21 cellular contexts compared by ENCODE assay signal in the genomic region with DNA sequence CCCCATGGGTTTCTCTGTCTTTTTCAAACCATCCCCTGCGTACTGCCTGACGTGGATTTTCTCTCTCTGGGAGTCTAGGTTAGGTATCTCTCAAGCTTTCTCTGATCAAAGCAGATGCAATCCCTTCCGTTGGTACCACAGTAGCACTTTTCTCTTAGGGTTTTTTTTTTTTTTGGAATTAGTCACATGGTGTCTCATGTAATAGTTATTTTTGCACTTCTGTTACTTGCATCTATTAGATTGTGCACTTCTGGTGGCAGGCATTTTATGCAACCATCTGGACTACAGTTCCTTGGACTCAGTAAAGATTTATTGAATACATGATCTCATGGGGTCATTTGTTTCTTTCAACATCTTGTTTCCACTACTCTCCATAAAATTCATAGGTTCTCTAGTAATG.
DNase-seq lines count a peak whose midpoint lies in the region; ATAC-seq, FAIRE-seq and TF ChIP-seq lines count a peak whose summit lies in the region.
"Had no signal": no experiment of that assay in that cellular context is flagged by ENCODE, and none has a peak within 500 bp of the region (broad histone marks: within the 10 kb centered on the region; RNA-seq: fewer than 3 reads in every experiment).

No MANE protein-coding gene starts in this region.

- no peak overlapping the region for H3K4me3 ChIP-seq in HEK293 (ENCODE audit: low read depth, low read length)
- no peak overlapping the region for H3K4me3 ChIP-seq in K562
- H3K4me3 ChIP-seq: BLaER1, GM12878 had no signal

- H3K27me3 ChIP-seq in K562 (ENCODE audit: control insufficient read depth in 2 of 2, insufficient read depth in 2 of 2, low read length in 2 of 2) = peaks cover 2 to 5% of the 10 kb centered on the region in 2 experiments; a peak in 2 of 5 replicates
- H3K27me3 ChIP-seq: BLaER1 had no signal

- no peaks in the 10 kb centered on the region for H3K79me2 ChIP-seq in K562 (ENCODE audit: control insufficient read depth, insufficient read depth, low read length)

- peak; percentile 71 for DNase-seq in DMS 273 (lab: John Stamatoyannopoulos, UW; ENCODE audit: unreplicated experiment)
- DNase-seq in K562 (ENCODE audit: extremely low read depth in 1 of 4, low spot score in 3 of 4) = no peak
- peak; percentile 10 for DNase-seq in myocyte (ENCODE audit: low read depth)
- no peak for DNase-seq in NCI-H82 (lab: John Stamatoyannopoulos, UW)
- no peak for DNase-seq in D341Med (ENCODE audit: low spot score)
- DNase-seq in cerebellar nuclear complex (lab: John Stamatoyannopoulos, UW) = no peak
- DNase-seq: CD8-positive, alpha-beta memory T cell; NCI-H1048; NCI-H146; NCI-H2107; NCI-H226; NCI-H748 treated with DMSO at 0.1 percent for 48 hours; SIG-M5 had no signal

- BruUV-seq in K562 (replicated peaks; lab: Mats Ljungman, UMichigan) = no TSS peak

- no peak for TF ChIP-seq EP300 in K562 (IDR thresholded peaks at IDR 0.05; ENCODE audit: low read length)

- H3K4me1 ChIP-seq in HEK293 (ENCODE audit: control insufficient read depth, insufficient read depth, low read length) (no peaks in the 10 kb centered on the region), K562 (replicated peaks in 1 of 2; ENCODE audit: control insufficient read depth in 2 of 2, insufficient read depth in 2 of 2, low read length in 2 of 2) (no peaks in the 10 kb centered on the region)
- H3K4me1 ChIP-seq: BLaER1 had no signal

- H3K9me3 ChIP-seq in HEK293 (ENCODE audit: control insufficient read depth, insufficient read depth, low read depth, low read length) (no peaks in the 10 kb centered on the region), K562 (replicated peaks; ENCODE audit: control insufficient read depth, insufficient read depth, low read depth, low read length) (no peaks in the 10 kb centered on the region)
- H3K9me3 ChIP-seq: BLaER1 had no signal

- TF ChIP-seq POLR2A in K562 (conservative IDR thresholded peaks at IDR 0.05) = no peak

- TF ChIP-seq RAD21 in K562 (CRISPR knock-in tag; conservative IDR thresholded peaks at IDR 0.05 in 1 of 2, IDR thresholded peaks at IDR 0.05 in 1 of 2) = no peak

- H3K9ac ChIP-seq in K562 (ENCODE audit: insufficient read depth in 1 of 2, low read depth in 2 of 2, low read length in 2 of 2) = no peak overlapping the region
- H3K9ac ChIP-seq: BLaER1 had no signal

- intact Hi-C loops in K562 (cut with micrococcal nuclease) = no loop called here

- in situ Hi-C loops in K562 (cut with MboI) = no loop called here

- peak; percentile 5; the same call in 1 of the 3 replicates for ATAC-seq in K562
- no peak for ATAC-seq in GM21723 (IDR thresholded peaks at IDR 0.05; ENCODE audit: unreplicated experiment)
- ATAC-seq: GM12878, HCT116, Panc1 had no signal

- H3K36me3 ChIP-seq in HEK293 (ENCODE audit: control insufficient read depth in 2 of 2, insufficient read depth in 1 of 2, low read length in 2 of 2) = no peaks in the 10 kb centered on the region
- no peaks in the 10 kb centered on the region for H3K36me3 ChIP-seq in K562 (ENCODE audit: control insufficient read depth, insufficient read depth, low read length)
- H3K36me3 ChIP-seq: BLaER1 had no signal

- POLR2A ChIA-PET in HEK293 (lab: Yijun Ruan, JAX) (no interaction called here), K562 (lab: Yijun Ruan, JAX) (no interaction called here)

- no peaks in the 10 kb centered on the region for H4K20me1 ChIP-seq in K562 (replicated peaks; ENCODE audit: control insufficient read depth, insufficient read depth, low read length)
- H4K20me1 ChIP-seq: BLaER1 had no signal

- H3K27ac ChIP-seq in HEK293 (ENCODE audit: extremely low read depth, low read depth, low read length) (no peak overlapping the region), K562 (ENCODE audit: extremely low read depth, low read depth, low read length) (no peak overlapping the region)
- H3K27ac ChIP-seq: BLaER1 had no signal

- 2% methylated on average over 3 of the region's 3 CpGs for WGBS in K562 (ENCODE audit: insufficient coverage, low coverage, missing lambda C conversion rate)

- no peak for FAIRE-seq in K562 (lab: Jason Lieb, UNC)
- FAIRE-seq: GM12878, GM18507, HTR-8/SVneo had no signal

- no peak overlapping the region for H3K4me2 ChIP-seq in K562 (ENCODE audit: insufficient read depth, low read length)
- H3K4me2 ChIP-seq: BLaER1 had no signal

- H3K9me1 ChIP-seq in K562 (ENCODE audit: control insufficient read depth, insufficient read depth, low read length) = no peaks in the 10 kb centered on the region

- no peak overlapping the region for H2AFZ ChIP-seq in K562 (ENCODE audit: low read depth, low read length)

- CTCF ChIA-PET in HEK293 (lab: Yijun Ruan, JAX) = no interaction called here
- CTCF ChIA-PET in K562 (lab: Yijun Ruan, JAX; ENCODE audit: low intra/inter-chr PET ratio) = no interaction called here

- TF ChIP-seq CTCF in HEK293 (tag by site-specific recombination; IDR thresholded peaks at IDR 0.05) = no peak
- TF ChIP-seq CTCF in K562 (IDR thresholded peaks at IDR 0.05 in 2 of 3, conservative IDR thresholded peaks at IDR 0.05 in 1 of 3; ENCODE audit: insufficient read depth in 2 of 3, low read depth in 1 of 3, low read length in 3 of 3) = no peak

TF ChIP-seq in HEK293, 187 proteins besides CTCF, POLR2A, EP300 and RAD21:
- TF ChIP-seq ZSCAN23 (tag by site-specific recombination; IDR thresholded peaks at IDR 0.05) = no peak
- TF ChIP-seq ZNF157 (tag by site-specific recombination; IDR thresholded peaks at IDR 0.05) = no peak
- peak; percentile 58 for TF ChIP-seq FEZF1 (tag by site-specific recombination; IDR thresholded peaks at IDR 0.05)

TF ChIP-seq in K562, 482 proteins besides CTCF, POLR2A, EP300 and RAD21 (continues in another document):
- TF ChIP-seq, protein P1, sequence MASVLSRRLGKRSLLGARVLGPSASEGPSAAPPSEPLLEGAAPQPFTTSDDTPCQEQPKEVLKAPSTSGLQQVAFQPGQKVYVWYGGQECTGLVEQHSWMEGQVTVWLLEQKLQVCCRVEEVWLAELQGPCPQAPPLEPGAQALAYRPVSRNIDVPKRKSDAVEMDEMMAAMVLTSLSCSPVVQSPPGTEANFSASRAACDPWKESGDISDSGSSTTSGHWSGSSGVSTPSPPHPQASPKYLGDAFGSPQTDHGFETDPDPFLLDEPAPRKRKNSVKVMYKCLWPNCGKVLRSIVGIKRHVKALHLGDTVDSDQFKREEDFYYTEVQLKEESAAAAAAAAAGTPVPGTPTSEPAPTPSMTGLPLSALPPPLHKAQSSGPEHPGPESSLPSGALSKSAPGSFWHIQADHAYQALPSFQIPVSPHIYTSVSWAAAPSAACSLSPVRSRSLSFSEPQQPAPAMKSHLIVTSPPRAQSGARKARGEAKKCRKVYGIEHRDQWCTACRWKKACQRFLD (CRISPR knock-in tag; IDR thresholded peaks at IDR 0.05) = no peak
- TF ChIP-seq POLR2B (IDR thresholded peaks at IDR 0.05; ENCODE audit: low read depth, partially characterized antibody) (no peak), SMAD4 (CRISPR knock-in tag; conservative IDR thresholded peaks at IDR 0.05) (no peak), SLC30A9 (CRISPR knock-in tag; IDR thresholded peaks at IDR 0.05) (no peak), CHD4 (IDR thresholded peaks at IDR 0.05; ENCODE audit: insufficient read depth, insufficient replicate concordance, low read depth, low read length, poor library complexity, severe bottlenecking) (no peak), RB1 (IDR thresholded peaks at IDR 0.05; ENCODE audit: low read depth) (no peak), ARNT (IDR thresholded peaks at IDR 0.05) (no peak), SNIP1 (IDR thresholded peaks at IDR 0.05; ENCODE audit: low read depth) (no peak), ZNF124 (CRISPR knock-in tag; IDR thresholded peaks at IDR 0.05) (no peak), SMARCA4 (IDR thresholded peaks at IDR 0.05) (no peak), SP2 (IDR thresholded peaks at IDR 0.05; ENCODE audit: extremely low read depth, low read depth, low read length, poor library complexity, severe bottlenecking) (no peak), HDGF (IDR thresholded peaks at IDR 0.05) (no peak), ZNF778 (CRISPR knock-in tag; IDR thresholded peaks at IDR 0.05) (no peak)
- TF ChIP-seq, protein P2, sequence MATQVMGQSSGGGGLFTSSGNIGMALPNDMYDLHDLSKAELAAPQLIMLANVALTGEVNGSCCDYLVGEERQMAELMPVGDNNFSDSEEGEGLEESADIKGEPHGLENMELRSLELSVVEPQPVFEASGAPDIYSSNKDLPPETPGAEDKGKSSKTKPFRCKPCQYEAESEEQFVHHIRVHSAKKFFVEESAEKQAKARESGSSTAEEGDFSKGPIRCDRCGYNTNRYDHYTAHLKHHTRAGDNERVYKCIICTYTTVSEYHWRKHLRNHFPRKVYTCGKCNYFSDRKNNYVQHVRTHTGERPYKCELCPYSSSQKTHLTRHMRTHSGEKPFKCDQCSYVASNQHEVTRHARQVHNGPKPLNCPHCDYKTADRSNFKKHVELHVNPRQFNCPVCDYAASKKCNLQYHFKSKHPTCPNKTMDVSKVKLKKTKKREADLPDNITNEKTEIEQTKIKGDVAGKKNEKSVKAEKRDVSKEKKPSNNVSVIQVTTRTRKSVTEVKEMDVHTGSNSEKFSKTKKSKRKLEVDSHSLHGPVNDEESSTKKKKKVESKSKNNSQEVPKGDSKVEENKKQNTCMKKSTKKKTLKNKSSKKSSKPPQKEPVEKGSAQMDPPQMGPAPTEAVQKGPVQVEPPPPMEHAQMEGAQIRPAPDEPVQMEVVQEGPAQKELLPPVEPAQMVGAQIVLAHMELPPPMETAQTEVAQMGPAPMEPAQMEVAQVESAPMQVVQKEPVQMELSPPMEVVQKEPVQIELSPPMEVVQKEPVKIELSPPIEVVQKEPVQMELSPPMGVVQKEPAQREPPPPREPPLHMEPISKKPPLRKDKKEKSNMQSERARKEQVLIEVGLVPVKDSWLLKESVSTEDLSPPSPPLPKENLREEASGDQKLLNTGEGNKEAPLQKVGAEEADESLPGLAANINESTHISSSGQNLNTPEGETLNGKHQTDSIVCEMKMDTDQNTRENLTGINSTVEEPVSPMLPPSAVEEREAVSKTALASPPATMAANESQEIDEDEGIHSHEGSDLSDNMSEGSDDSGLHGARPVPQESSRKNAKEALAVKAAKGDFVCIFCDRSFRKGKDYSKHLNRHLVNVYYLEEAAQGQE (CRISPR knock-in tag; IDR thresholded peaks at IDR 0.05; ENCODE audit: low read depth) = no peak
- TF ChIP-seq, protein P3, sequence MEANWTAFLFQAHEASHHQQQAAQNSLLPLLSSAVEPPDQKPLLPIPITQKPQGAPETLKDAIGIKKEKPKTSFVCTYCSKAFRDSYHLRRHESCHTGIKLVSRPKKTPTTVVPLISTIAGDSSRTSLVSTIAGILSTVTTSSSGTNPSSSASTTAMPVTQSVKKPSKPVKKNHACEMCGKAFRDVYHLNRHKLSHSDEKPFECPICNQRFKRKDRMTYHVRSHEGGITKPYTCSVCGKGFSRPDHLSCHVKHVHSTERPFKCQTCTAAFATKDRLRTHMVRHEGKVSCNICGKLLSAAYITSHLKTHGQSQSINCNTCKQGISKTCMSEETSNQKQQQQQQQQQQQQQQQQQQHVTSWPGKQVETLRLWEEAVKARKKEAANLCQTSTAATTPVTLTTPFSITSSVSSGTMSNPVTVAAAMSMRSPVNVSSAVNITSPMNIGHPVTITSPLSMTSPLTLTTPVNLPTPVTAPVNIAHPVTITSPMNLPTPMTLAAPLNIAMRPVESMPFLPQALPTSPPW (CRISPR knock-in tag; IDR thresholded peaks at IDR 0.05) = no peak

Comparison
In these comparisons a context has a peak if more than half of its experiments do, and no peak if none do; other contexts are left out.
1. DNase-seq: peak in DMS 273 (single experiment) and myocyte (single experiment); none in K562 (0 of 4), NCI-H82 (single experiment), D341Med (single experiment) and cerebellar nuclear complex (0 of 2).